ENCODE assay signal across 26 cellular contexts in genomic region chr18:53117851-53118250, GRCh38.
"Had no signal": no experiment of that assay in that cellular context is flagged by ENCODE, and none has a peak within 500 bp of the region (broad histone marks: within the 10 kb centered on the region; RNA-seq: fewer than 3 reads in every experiment).

No MANE protein-coding gene starts in this region.

- FAIRE-seq: endometrium, kidney had no signal

- H3K4me3 ChIP-seq: colonic mucosa, esophagus squamous epithelium, gastrocnemius medialis, hepatocyte, left lung, lower lobe of right lung, mucosa of descending colon had no signal

- H3K9me3 ChIP-seq: colonic mucosa, esophagus squamous epithelium, gastrocnemius medialis, left lung, lower lobe of right lung, mucosa of descending colon had no signal

- H3K4me2 ChIP-seq: hepatocyte had no signal

- H2AFZ ChIP-seq: hepatocyte had no signal

- DNase-seq: colonic mucosa; cortex of kidney; effector CD8-positive, alpha-beta T cell; effector memory CD8-positive, alpha-beta T cell; endodermal cell; erythroblast; esophagus squamous epithelium; foreskin fibroblast; foreskin melanocyte; gastrocnemius medialis; glutamatergic neuron; head of caudate nucleus; hypothalamus; immature natural killer cell; islet precursor cell; kidney; left cardiac atrium; left lung; left ventricle myocardium superior; lower lobe of right lung; mesenchymal stem cell; mucosa of descending colon had no signal

- H3K27ac ChIP-seq: colonic mucosa, epithelial cell of prostate, esophagus squamous epithelium, gastrocnemius medialis, hepatocyte, left lung, lower lobe of right lung had no signal

- ATAC-seq: effector memory CD8-positive, alpha-beta T cell; esophagus mucosa; gastrocnemius medialis; left cardiac atrium; left lung; left ventricle myocardium superior; lower lobe of right lung; mucosa of descending colon had no signal

- H3K36me3 ChIP-seq: colonic mucosa, esophagus squamous epithelium, gastrocnemius medialis, left lung, lower lobe of right lung had no signal

- H3K27me3 ChIP-seq: colonic mucosa, esophagus squamous epithelium, gastrocnemius medialis, hepatocyte, left lung had no signal

- H3K4me1 ChIP-seq: colonic mucosa, esophagus squamous epithelium, gastrocnemius medialis, left lung, lower lobe of right lung had no signal

- H3K79me2 ChIP-seq: hepatocyte had no signal
